ENCODE assay signal across 20 cellular contexts in genomic region chr2:120219766-120220165, GRCh38. TPM values are rescaled to one million over a fixed set of nuclear protein-coding genes. Genes with fewer than 3 reads are reported as not detected.
DNase-seq lines count a peak whose midpoint lies in the region; ATAC-seq and TF ChIP-seq lines count a peak whose summit lies in the region.
"Had no signal": no experiment of that assay in that cellular context is flagged by ENCODE, and none has a peak within 500 bp of the region (broad histone marks: within the 10 kb centered on the region; RNA-seq: fewer than 3 reads in every experiment).

No MANE protein-coding gene starts in this region.

- no peak overlapping the region for H3K4me3 ChIP-seq in H7 (ENCODE audit: insufficient read depth, low read depth, low read length)
- 0 out of 2 replicates have a peak overlapping the region, but pooled peaks have one; percentile 0 for H3K4me3 ChIP-seq in SK-N-MC
- no peak overlapping the region for H3K4me3 ChIP-seq in smooth muscle cell
- H3K4me3 ChIP-seq: BLaER1, SJCRH30 had no signal

- no peak overlapping the region for H3K9ac ChIP-seq in SK-N-MC (ENCODE audit: insufficient read length)
- H3K9ac ChIP-seq in smooth muscle cell (ENCODE audit: low read depth), result no peak overlapping the region
- H3K9ac ChIP-seq: BLaER1 had no signal

- H3F3A ChIP-seq in smooth muscle cell (ENCODE audit: low read depth), result no peaks in the 10 kb centered on the region

- H3K36me3 Mint-ChIP-seq in activated CD8-positive, alpha-beta T cell treated with anti-CD3 and anti-CD28 coated beads, Interleukin-2, amount 10 ng/mL, durations not matched to agents 7 days and 5 days (ENCODE audit: low read depth), result peaks cover 65% of the 10 kb centered on the region
- H3K36me3 Mint-ChIP-seq in activated CD8-positive, alpha-beta T cell treated with anti-CD3 and anti-CD28 coated beads for 36 hours (ENCODE audit: low read depth), result peaks cover 65% of the 10 kb centered on the region

- no peak overlapping the region for H3K4me3 Mint-ChIP-seq in activated CD8-positive, alpha-beta T cell treated with anti-CD3 and anti-CD28 coated beads, Interleukin-2, amount 10 ng/mL, durations not matched to agents 7 days and 5 days
- H3K4me3 Mint-ChIP-seq in activated CD8-positive, alpha-beta T cell treated with anti-CD3 and anti-CD28 coated beads for 36 hours, result no peak overlapping the region
- H3K4me3 Mint-ChIP-seq: CD4-positive, alpha-beta memory T cell; HFFc6 had no signal

- no peak overlapping the region for H3K4me2 ChIP-seq in smooth muscle cell
- H3K4me2 ChIP-seq: BLaER1 had no signal

- H3K79me2 ChIP-seq in smooth muscle cell (ENCODE audit: low read depth), result peaks cover 6% of the 10 kb centered on the region

- 94% methylated on average over 5 of the region's 5 CpGs for WGBS in smooth muscle cell (ENCODE audit: low lambda C conversion rate)

- intact Hi-C loops in activated CD8-positive, alpha-beta T cell treated with anti-CD3 and anti-CD28 coated beads for 36 hours (cut with micrococcal nuclease), result no loop called here
- intact Hi-C loops in posterior vena cava (cut with DNase I), result no loop called here

- peak overlapping the region; percentile 30 for H3K27ac Mint-ChIP-seq in activated CD8-positive, alpha-beta T cell treated with anti-CD3 and anti-CD28 coated beads, Interleukin-2, amount 10 ng/mL, durations not matched to agents 7 days and 5 days
- H3K27ac Mint-ChIP-seq in activated CD8-positive, alpha-beta T cell treated with anti-CD3 and anti-CD28 coated beads for 36 hours, result no peak overlapping the region
- H3K27ac Mint-ChIP-seq: HFFc6 had no signal

- no peak for TF ChIP-seq CTCF in activated CD8-positive, alpha-beta T cell treated with anti-CD3 and anti-CD28 coated beads for 36 hours (IDR thresholded peaks at IDR 0.05)
- no peak for TF ChIP-seq CTCF in smooth muscle cell (IDR thresholded peaks at IDR 0.05; ENCODE audit: borderline replicate concordance, insufficient read depth, poor library complexity, severe bottlenecking)

- H3K9me3 ChIP-seq in SK-N-MC (ENCODE audit: low read depth, low read length), result no peaks in the 10 kb centered on the region
- no peaks in the 10 kb centered on the region for H3K9me3 ChIP-seq in smooth muscle cell (replicated peaks; ENCODE audit: low read depth)
- H3K9me3 ChIP-seq: SJCRH30 had no signal

- H3K27me3 ChIP-seq in H7 (ENCODE audit: control insufficient read depth, insufficient read depth, low read length) (peaks cover 19% of the 10 kb centered on the region), smooth muscle cell (ENCODE audit: low read depth) (no peaks in the 10 kb centered on the region)
- H3K27me3 ChIP-seq: BLaER1, SJCRH30 had no signal

- H3K27me3 Mint-ChIP-seq in activated CD8-positive, alpha-beta T cell treated with anti-CD3 and anti-CD28 coated beads, Interleukin-2, amount 10 ng/mL, durations not matched to agents 7 days and 5 days (ENCODE audit: low read depth), result no peaks in the 10 kb centered on the region
- H3K27me3 Mint-ChIP-seq in activated CD8-positive, alpha-beta T cell treated with anti-CD3 and anti-CD28 coated beads for 36 hours, result no peaks in the 10 kb centered on the region
- H3K27me3 Mint-ChIP-seq: CD4-positive, alpha-beta memory T cell had no signal

- peaks cover 4% of the 10 kb centered on the region for H3K9me3 Mint-ChIP-seq in activated CD8-positive, alpha-beta T cell treated with anti-CD3 and anti-CD28 coated beads, Interleukin-2, amount 10 ng/mL, durations not matched to agents 7 days and 5 days (ENCODE audit: insufficient read depth)
- peaks cover 31% of the 10 kb centered on the region for H3K9me3 Mint-ChIP-seq in activated CD8-positive, alpha-beta T cell treated with anti-CD3 and anti-CD28 coated beads for 36 hours

- H3K27ac ChIP-seq in SK-N-MC (no peak overlapping the region), smooth muscle cell (ENCODE audit: low read depth) (no peak overlapping the region)
- H3K27ac ChIP-seq: BLaER1, SJCRH30 had no signal

- CTCF ChIA-PET in activated CD8-positive, alpha-beta T cell treated with anti-CD3 and anti-CD28 coated beads, Interleukin-2, amount 10 ng/mL, durations not matched to agents 7 days and 5 days (lab: Charles Lee), result interaction anchor here (0.6 to 2.7 kb wide), 4 partner anchors 11 to 109 kb away, joined by 3 to 9 read pairs (median 4); no protein-coding TSS in a partner anchor
- CTCF ChIA-PET in activated CD8-positive, alpha-beta T cell treated with anti-CD3 and anti-CD28 coated beads for 36 hours (lab: Charles Lee), result interaction anchor here (1.0 to 1.8 kb wide), 4 partner anchors 14 to 517 kb away, joined by 3 to 6 read pairs (median 4); no protein-coding TSS in a partner anchor

- H3K36me3 ChIP-seq in H7 (replicated peaks; ENCODE audit: control insufficient read depth, insufficient read depth, low read length), result no peaks in the 10 kb centered on the region
- peaks cover 16% of the 10 kb centered on the region for H3K36me3 ChIP-seq in SK-N-MC (ENCODE audit: insufficient read depth, low read length)
- H3K36me3 ChIP-seq in smooth muscle cell (ENCODE audit: low read depth), result no peaks in the 10 kb centered on the region
- H3K36me3 ChIP-seq: SJCRH30 had no signal

- ATAC-seq in activated CD8-positive, alpha-beta T cell treated with anti-CD3 and anti-CD28 coated beads, Interleukin-2, amount 10 ng/mL, durations not matched to agents 7 days and 5 days, result no peak
- no peak for ATAC-seq in activated CD8-positive, alpha-beta T cell treated with anti-CD3 and anti-CD28 coated beads for 36 hours

- H2AFZ ChIP-seq in smooth muscle cell (ENCODE audit: low read depth), result no peak overlapping the region

- peaks cover 4% of the 10 kb centered on the region for H3K4me1 ChIP-seq in smooth muscle cell (ENCODE audit: low read depth)
- H3K4me1 ChIP-seq: SJCRH30 had no signal

- H4K20me1 ChIP-seq in smooth muscle cell (ENCODE audit: low read depth), result peaks cover 3% of the 10 kb centered on the region

- peaks cover 33% of the 10 kb centered on the region for H3K4me1 Mint-ChIP-seq in activated CD8-positive, alpha-beta T cell treated with anti-CD3 and anti-CD28 coated beads, Interleukin-2, amount 10 ng/mL, durations not matched to agents 7 days and 5 days (ENCODE audit: low read depth)
- peaks cover 30% of the 10 kb centered on the region for H3K4me1 Mint-ChIP-seq in activated CD8-positive, alpha-beta T cell treated with anti-CD3 and anti-CD28 coated beads for 36 hours (ENCODE audit: low read depth)

- POLR2A ChIA-PET in activated CD8-positive, alpha-beta T cell treated with anti-CD3 and anti-CD28 coated beads, Interleukin-2, amount 10 ng/mL, durations not matched to agents 7 days and 5 days (lab: Charles Lee), result interaction anchor here (0.7 to 1.0 kb wide), 2 partner anchors 8 to 13 kb away, joined by 3 read pairs; no protein-coding TSS in a partner anchor
- POLR2A ChIA-PET in activated CD8-positive, alpha-beta T cell treated with anti-CD3 and anti-CD28 coated beads for 36 hours (lab: Charles Lee), result interaction anchor here (0.6 to 1.0 kb wide), 3 partner anchors 12 to 117 kb away, joined by 3 read pairs; no protein-coding TSS in a partner anchor

- DNase-seq in activated CD8-positive, alpha-beta T cell treated with anti-CD3 and anti-CD28 coated beads, Interleukin-2, amount 10 ng/mL, durations not matched to agents 7 days and 5 days, result peak; percentile 16
- no peak for DNase-seq in activated CD8-positive, alpha-beta T cell treated with anti-CD3 and anti-CD28 coated beads for 36 hours
- DNase-seq in H7, result peak; percentile 7
- no peak for DNase-seq in SK-N-MC (ENCODE audit: low read depth, low spot score)
- peak; percentile 41 for DNase-seq in posterior vena cava (ENCODE audit: low spot score)
- DNase-seq in NCI-H82 treated with DMSO at 0.1 percent for 48 hours (lab: John Stamatoyannopoulos, UW; ENCODE audit: unreplicated experiment), result no peak
- DNase-seq in RPMI8226, result no peak
- no peak for DNase-seq in smooth muscle cell (lab: John Stamatoyannopoulos, UW; ENCODE audit: unreplicated experiment)
- DNase-seq: Calu3; CD4-positive, alpha-beta memory T cell; HFFc6; IMR-90; Kasumi-1; NCI-H1092 treated with DMSO at 0.1 percent for 48 hours; NCI-H2081; NCI-H2171 treated with DMSO at 0.1 percent for 48 hours; NCI-H446 treated with DMSO at 0.1 percent for 48 hours; SJCRH30; SW 1271 had no signal

RNA-seq across cellular contexts. Expression of gene TMEM185B, which starts 3.4 kb away (rescaled TPM):
- total RNA-seq in activated CD8-positive, alpha-beta T cell treated with anti-CD3 and anti-CD28 coated beads, Interleukin-2, amount 10 ng/mL, durations not matched to agents 7 days and 5 days, result 10 to 100 TPM; 25.6 to 25.8 TPM
- total RNA-seq in activated CD8-positive, alpha-beta T cell treated with anti-CD3 and anti-CD28 coated beads for 36 hours, result 10 to 100 TPM; 16.7 to 17.2 TPM
- 6.7 and 9.9 TPM in 2 replicates for total RNA-seq in H7 (2014; rRNA removed; shearing (Covaris generic))
- total RNA-seq in posterior vena cava, result 10 to 100 TPM; 16.0 to 22.7 TPM
- total RNA-seq in smooth muscle cell, result 18.7 and 27.8 TPM in 2 replicates
- polyA plus RNA-seq in smooth muscle cell, result 18.2 and 18.7 TPM in 2 replicates

RNA-seq across cellular contexts. Expression of gene RALB, which starts 32.9 kb away (rescaled TPM):
- 10 to 100 TPM; 39.4 to 45.4 TPM for total RNA-seq in activated CD8-positive, alpha-beta T cell treated with anti-CD3 and anti-CD28 coated beads, Interleukin-2, amount 10 ng/mL, durations not matched to agents 7 days and 5 days
- total RNA-seq in activated CD8-positive, alpha-beta T cell treated with anti-CD3 and anti-CD28 coated beads for 36 hours, result 10 to 100 TPM; 16.7 to 17.6 TPM
- 11.1 and 13.5 TPM in 2 replicates for total RNA-seq in H7 (2014; rRNA removed; shearing (Covaris generic))
- 10 to 100 TPM; 42.5 to 55.0 TPM for total RNA-seq in posterior vena cava
- 72.1 and 73.4 TPM in 2 replicates for total RNA-seq in smooth muscle cell
- 69.9 and 71.3 TPM in 2 replicates for polyA plus RNA-seq in smooth muscle cell

Comparison
In these comparisons a context has a peak if more than half of its experiments do, and no peak if none do; other contexts are left out.
1. DNase-seq: peak in activated CD8-positive, alpha-beta T cell treated with anti-CD3 and anti-CD28 coated beads, Interleukin-2, amount 10 ng/mL, durations not matched to agents 7 days and 5 days (single experiment), H7 (single experiment) and posterior vena cava (single experiment); none in activated CD8-positive, alpha-beta T cell treated with anti-CD3 and anti-CD28 coated beads for 36 hours (single experiment), SK-N-MC (single experiment), NCI-H82 treated with DMSO at 0.1 percent for 48 hours (single experiment), RPMI8226 (single experiment) and smooth muscle cell (single experiment).